Comparison of ENCODE assay signal across 29 cellular contexts in the genomic region with DNA sequence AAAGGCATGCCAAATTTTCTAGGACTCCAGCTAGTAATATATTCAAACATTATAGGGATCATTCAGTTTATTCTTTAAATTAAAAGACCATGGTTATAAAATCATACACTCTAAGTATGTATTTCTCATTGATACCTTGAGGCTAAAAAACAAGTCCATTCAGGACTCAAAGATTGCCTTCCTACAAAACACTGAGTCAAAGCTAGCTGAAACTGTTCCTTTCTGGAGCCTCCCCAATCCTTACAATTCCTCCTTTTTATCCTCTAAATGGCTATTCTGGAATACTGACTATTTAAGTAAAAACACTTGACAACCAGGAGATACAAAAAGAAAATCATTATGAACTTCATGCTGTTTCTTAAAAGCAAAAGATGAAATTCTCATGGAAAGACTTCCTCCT.
"Had no signal": no experiment of that assay in that cellular context is flagged by ENCODE, and none has a peak within 500 bp of the region (broad histone marks: within the 10 kb centered on the region; RNA-seq: fewer than 3 reads in every experiment).

No MANE protein-coding gene starts in this region.

- H3K27me3 ChIP-seq: left lung, suprapubic skin, upper lobe of right lung had no signal

- H3K36me3 ChIP-seq: left lung, lower lobe of right lung, pancreas, prostate gland, suprapubic skin, thoracic aorta, tibial artery, upper lobe of right lung had no signal

- H3K4me1 Mint-ChIP-seq: nephron progenitor cell had no signal

- H3K36me3 Mint-ChIP-seq: mesothelial cell of epicardium, naive B cell, natural killer cell had no signal

- H3K4me3 Mint-ChIP-seq: mesothelial cell of epicardium; natural killer cell; nephron progenitor cell; stimulated activated naive CD8-positive, alpha-beta T cell treated with anti-CD3 and anti-CD28 coated beads, Interleukin-15, Interleukin-2, amounts not matched to agents 100 ng/mL and 50 ng/mL, for 24 hours had no signal

- FAIRE-seq: kidney, pancreas, urothelium cell line had no signal

- ATAC-seq: left colon, left lung, lower lobe of right lung, natural killer cell, pancreas, right cardiac atrium, sciatic nerve, upper lobe of right lung had no signal

- H3K4me1 ChIP-seq: prostate gland had no signal

- H3K27ac Mint-ChIP-seq: mesothelial cell of epicardium; natural killer cell; nephron progenitor cell; stimulated activated naive CD8-positive, alpha-beta T cell treated with anti-CD3 and anti-CD28 coated beads, Interleukin-15, Interleukin-2, amounts not matched to agents 100 ng/mL and 50 ng/mL, for 24 hours had no signal

- H3K9me3 Mint-ChIP-seq: natural killer cell; stimulated activated naive CD8-positive, alpha-beta T cell treated with anti-CD3 and anti-CD28 coated beads, Interleukin-15, Interleukin-2, amounts not matched to agents 100 ng/mL and 50 ng/mL, for 24 hours had no signal

- H3K27ac ChIP-seq: left lung, lower lobe of right lung, pancreas, prostate gland, suprapubic skin, thoracic aorta, tibial artery, upper lobe of right lung had no signal

- DNase-seq: hippocampal formation; kidney; left colon; left lung; lower lobe of right lung; mesendoderm; naive B cell; natural killer cell; nephron progenitor cell; pancreas; posterior cingulate gyrus; retina; stimulated activated CD4-positive, alpha-beta T cell treated with anti-CD3 and anti-CD28 coated beads, Interleukin-12 subunit alpha, Interleukin-12 subunit beta, amount 100 ng/mL, for 4 hours; stimulated activated CD4-positive, alpha-beta T cell treated with anti-CD3 and anti-CD28 coated beads, Interleukin-15, amount 100 ng/mL, for 24 hours; stimulated activated CD4-positive, alpha-beta T cell treated with anti-CD3 and anti-CD28 coated beads, Interleukin-2, amount 100 ng/mL, for 24 hours; stimulated activated CD4-positive, alpha-beta T cell treated with anti-CD3 and anti-CD28 coated beads, Interleukin-4, amount 100 ng/mL, for 1 hour; stimulated activated naive CD4-positive, alpha-beta T cell; tibial artery; trophoblast cell; upper lobe of right lung had no signal

- H3K4me3 ChIP-seq: left lung, lower lobe of right lung, pancreas, prostate gland, skin epidermis, suprapubic skin, thoracic aorta, tibial artery, upper lobe of right lung had no signal
